ENCODE assay signal across 38 cellular contexts in the genomic region with DNA sequence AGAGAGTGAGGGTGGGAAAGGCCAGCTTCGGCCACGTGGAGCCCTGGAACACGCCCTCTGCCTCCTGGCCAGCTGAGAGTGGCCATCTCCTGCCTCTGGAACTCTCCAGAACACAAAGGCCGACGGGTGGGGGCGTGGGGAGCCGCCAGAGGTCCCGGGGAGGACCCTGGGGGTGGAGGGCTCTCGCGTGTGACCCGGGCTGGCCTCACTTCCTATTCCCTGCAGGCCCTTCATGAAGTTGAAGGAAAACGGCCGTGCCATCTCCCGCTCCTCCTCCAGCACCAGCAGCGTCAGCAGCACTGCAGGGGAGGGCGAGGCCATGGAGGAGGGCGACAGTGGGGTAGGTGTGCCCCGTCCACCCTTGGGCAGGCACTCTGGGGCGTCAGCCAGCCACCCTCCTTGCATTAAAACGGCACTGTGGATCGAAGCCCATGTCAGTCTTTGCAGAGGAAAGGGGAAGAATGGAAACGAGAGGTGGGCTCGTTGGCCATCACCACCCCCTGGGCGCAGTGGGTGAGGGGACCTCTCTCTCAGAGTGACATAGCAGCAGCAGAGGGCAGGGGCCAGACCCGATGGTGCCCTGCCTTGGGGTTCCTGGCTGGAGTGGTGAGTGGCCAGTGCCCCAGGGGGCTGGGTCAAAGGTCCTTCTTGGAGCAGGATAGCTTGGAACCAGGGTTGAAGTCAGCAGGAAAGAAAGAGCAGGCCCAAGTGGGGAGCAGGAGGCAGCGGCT. TPM values are rescaled to one million over a fixed set of nuclear protein-coding genes. Genes with fewer than 3 reads are reported as not detected.
DNase-seq lines count a peak whose midpoint lies in the region; ATAC-seq and TF ChIP-seq lines count a peak whose summit lies in the region.
"Had no signal": no experiment of that assay in that cellular context is flagged by ENCODE, and none has a peak within 500 bp of the region (broad histone marks: within the 10 kb centered on the region; RNA-seq: fewer than 3 reads in every experiment).

No MANE protein-coding gene starts in this region.

- no peak for TF ChIP-seq CTCF in glutamatergic neuron (IDR thresholded peaks at IDR 0.05; ENCODE audit: partially characterized antibody, unreplicated experiment)
- TF ChIP-seq CTCF in neural crest cell (conservative IDR thresholded peaks at IDR 0.05): no peak
- no peak for TF ChIP-seq CTCF in RWPE1 (conservative IDR thresholded peaks at IDR 0.05; ENCODE audit: low read depth)

- no peaks in the 10 kb centered on the region for H3K4me1 ChIP-seq in right cardiac atrium (ENCODE audit: control insufficient read depth, insufficient read depth, low read length)
- H3K4me1 ChIP-seq: ascending aorta, BE2C had no signal

- DNase-seq in right cardiac atrium (peak in 2 of 3 donors; percentile 30 to 52), Right ventricle myocardium superior (no peak), glutamatergic neuron (no peak), neural crest cell (ENCODE audit: low read depth, low spot score) (no peak), NCI-H2227 (lab: John Stamatoyannopoulos, UW; ENCODE audit: unreplicated experiment) (no peak), RWPE1 (ENCODE audit: low spot score) (no peak)
- no peak for DNase-seq in stimulated activated CD4-positive, alpha-beta T cell treated with anti-CD3 and anti-CD28 coated beads, Interleukin-2, amount 100 ng/mL, for 48 hours
- DNase-seq: ACHN; activated CD4-positive, alpha-beta T cell treated with anti-CD3 and anti-CD28 coated beads, Interleukin-2, amount 50 U/mL, for 48 hours; activated CD8-positive, alpha-beta memory T cell treated with anti-CD3 and anti-CD28 coated beads, Interleukin-2, amount 50 U/mL, for 48 hours; activated gamma-delta T cell; activated naive CD8-positive, alpha-beta T cell treated with anti-CD3 and anti-CD28 coated beads, Interleukin-2, amount 10 ng/mL, durations not matched to agents 7 days and 5 days; BE2C; CD8-positive, alpha-beta T cell; cortex of kidney; effector memory CD8-positive, alpha-beta T cell; KBM-7; mammary epithelial cell; NCI-H1092 treated with DMSO at 0.1 percent for 48 hours; NCI-H187; NCI-H510A; nephron progenitor cell; stimulated activated naive CD8-positive, alpha-beta T cell treated with anti-CD3 and anti-CD28 coated beads, Interleukin-15, amount 100 ng/mL, for 72 hours; T-cell had no signal

- H3K4me1 Mint-ChIP-seq in glutamatergic neuron (ENCODE audit: low read depth, unreplicated experiment): peaks cover 12% of the 10 kb centered on the region
- no peaks in the 10 kb centered on the region for H3K4me1 Mint-ChIP-seq in neural crest cell
- H3K4me1 Mint-ChIP-seq: activated naive CD8-positive, alpha-beta T cell treated with anti-CD3 and anti-CD28 coated beads, Interleukin-2, amount 10 ng/mL, durations not matched to agents 7 days and 5 days; stimulated activated naive CD8-positive, alpha-beta T cell treated with anti-CD3 and anti-CD28 coated beads, Interleukin-15, amount 100 ng/mL, for 72 hours; T-cell had no signal

- peak overlapping the region; percentile 34 for H3K4me3 Mint-ChIP-seq in glutamatergic neuron (ENCODE audit: unreplicated experiment)
- H3K4me3 Mint-ChIP-seq in neural crest cell: no peak overlapping the region
- H3K4me3 Mint-ChIP-seq: activated naive CD8-positive, alpha-beta T cell treated with anti-CD3 and anti-CD28 coated beads, Interleukin-2, amount 10 ng/mL, durations not matched to agents 7 days and 5 days; CD8-positive, alpha-beta T cell; nephron progenitor cell; stimulated activated naive CD8-positive, alpha-beta T cell treated with anti-CD3 and anti-CD28 coated beads, Interleukin-15, amount 100 ng/mL, for 72 hours; T-cell had no signal

- 71% methylated on average over 26 of the region's 26 CpGs for WGBS in right cardiac atrium

- H3K27me3 ChIP-seq in right cardiac atrium (ENCODE audit: control insufficient read depth, insufficient read depth): no peaks in the 10 kb centered on the region
- H3K27me3 ChIP-seq: ascending aorta, BE2C, cardiac muscle cell, ovary had no signal

- intact Hi-C loops in right cardiac atrium (cut with DNase I) (no loop called here), Right ventricle myocardium superior (cut with DNase I) (no loop called here)

- H3K27ac Mint-ChIP-seq in glutamatergic neuron (ENCODE audit: unreplicated experiment) (peak overlapping the region; percentile 90), neural crest cell (ENCODE audit: unreplicated experiment) (peak overlapping the region; percentile 35)
- H3K27ac Mint-ChIP-seq: activated naive CD8-positive, alpha-beta T cell treated with anti-CD3 and anti-CD28 coated beads, Interleukin-2, amount 10 ng/mL, durations not matched to agents 7 days and 5 days; CD8-positive, alpha-beta T cell; nephron progenitor cell; stimulated activated naive CD8-positive, alpha-beta T cell treated with anti-CD3 and anti-CD28 coated beads, Interleukin-15, amount 100 ng/mL, for 72 hours; T-cell had no signal

- ATAC-seq in right cardiac atrium (peak in 1 of 2 donors; percentile 5), Right ventricle myocardium superior (ENCODE audit: poor library complexity) (no peak)
- ATAC-seq: activated CD4-positive, CD25-positive, alpha-beta regulatory T cell treated with anti-CD3 and anti-CD28 coated beads, Interleukin-2, amount 50 U/mL, for 24 hours; CD8-positive, alpha-beta T cell; effector memory CD8-positive, alpha-beta T cell; esophagus mucosa; stimulated activated naive CD8-positive, alpha-beta T cell treated with anti-CD3 and anti-CD28 coated beads, Interleukin-15, amount 100 ng/mL, for 72 hours; T-cell had no signal

- no peaks in the 10 kb centered on the region for H3K9me3 ChIP-seq in right cardiac atrium (ENCODE audit: control insufficient read depth, low read length)
- H3K9me3 ChIP-seq: BE2C had no signal

- peaks cover 15% of the 10 kb centered on the region for H3K9me3 Mint-ChIP-seq in glutamatergic neuron (ENCODE audit: unreplicated experiment)
- peaks cover 22% of the 10 kb centered on the region for H3K9me3 Mint-ChIP-seq in neural crest cell

- CTCF ChIA-PET in RWPE1 (lab: Yijun Ruan, JAX): interaction anchor here (0.6 kb wide), 1 partner anchor 240 kb away, joined by 3 read pairs; no protein-coding TSS in a partner anchor

- H3K27ac ChIP-seq in right cardiac atrium (ENCODE audit: low read length): no peak overlapping the region
- no peak overlapping the region for H3K27ac ChIP-seq in RWPE1
- H3K27ac ChIP-seq: ascending aorta, ovary, skin epidermis had no signal

- H3K4me3 ChIP-seq in right cardiac atrium (ENCODE audit: low read length): no peak overlapping the region
- H3K4me3 ChIP-seq: ascending aorta, cardiac muscle cell, ovary, skin epidermis had no signal

- H3K27me3 Mint-ChIP-seq in glutamatergic neuron (ENCODE audit: unreplicated experiment): peaks cover 11% of the 10 kb centered on the region
- H3K27me3 Mint-ChIP-seq in neural crest cell (ENCODE audit: low read depth): peaks cover 2% of the 10 kb centered on the region
- H3K27me3 Mint-ChIP-seq: activated naive CD8-positive, alpha-beta T cell treated with anti-CD3 and anti-CD28 coated beads, Interleukin-2, amount 10 ng/mL, durations not matched to agents 7 days and 5 days; effector memory CD8-positive, alpha-beta T cell; stimulated activated naive CD8-positive, alpha-beta T cell treated with anti-CD3 and anti-CD28 coated beads, Interleukin-15, amount 100 ng/mL, for 72 hours; T-cell had no signal

- H3K36me3 Mint-ChIP-seq in glutamatergic neuron (ENCODE audit: unreplicated experiment) (peaks cover 32% of the 10 kb centered on the region), neural crest cell (ENCODE audit: low read depth) (peaks cover 8% of the 10 kb centered on the region)
- H3K36me3 Mint-ChIP-seq: activated naive CD8-positive, alpha-beta T cell treated with anti-CD3 and anti-CD28 coated beads, Interleukin-2, amount 10 ng/mL, durations not matched to agents 7 days and 5 days had no signal

- POLR2A ChIA-PET in RWPE1 (lab: Yijun Ruan, JAX; ENCODE audit: low non-redundant PET): no interaction called here

RNA-seq across cellular contexts. Expression of gene OR1D5, which starts 37.1 kb away (rescaled TPM):
- not detected for total RNA-seq in right cardiac atrium
- polyA plus RNA-seq in right cardiac atrium: not detected
- not detected for total RNA-seq in Right ventricle myocardium superior
- not detected for total RNA-seq in glutamatergic neuron (ENCODE audit: unreplicated experiment)
- total RNA-seq in neural crest cell: not detected in 2 replicates
- total RNA-seq: activated naive CD8-positive, alpha-beta T cell treated with anti-CD3 and anti-CD28 coated beads, Interleukin-2, amount 10 ng/mL, durations not matched to agents 7 days and 5 days; ascending aorta; cardiac muscle cell; CD8-positive, alpha-beta T cell; esophagus mucosa; fibroblast of villous mesenchyme; H4; kidney epithelial cell; M059J; mammary epithelial cell; mucosa of gallbladder; ovary; renal cortical epithelial cell; SK-MEL-5; T-cell had no signal
- polyA plus RNA-seq: cardiac muscle cell, mammary epithelial cell, ovary, thymus had no signal

Comparison
In these comparisons a context has a peak if more than half of its experiments do, and no peak if none do; other contexts are left out.
1. DNase-seq: peak in right cardiac atrium (2 of 3); none in Right ventricle myocardium superior (single experiment), glutamatergic neuron (single experiment), neural crest cell (single experiment), NCI-H2227 (single experiment), RWPE1 (single experiment) and stimulated activated CD4-positive, alpha-beta T cell treated with anti-CD3 and anti-CD28 coated beads, Interleukin-2, amount 100 ng/mL, for 48 hours (0 of 2).